In genomic region chr6:408148-408547, GRCh38 we compare ENCODE assay signal across 1 cellular context.
TF ChIP-seq lines count a peak whose summit lies in the region.

No MANE protein-coding gene starts in this region.

TF ChIP-seq in HepG2, 621 proteins besides CTCF, POLR2A, EP300 and RAD21:
- TF ChIP-seq ZBTB26 (CRISPR knock-in tag; IDR thresholded peaks at IDR 0.05; ENCODE audit: borderline replicate concordance): no peak
